22 cellular contexts compared by ENCODE assay signal in genomic region chr15:38308242-38308641, GRCh38.
"Had no signal": no experiment of that assay in that cellular context is flagged by ENCODE, and none has a peak within 500 bp of the region (broad histone marks: within the 10 kb centered on the region; RNA-seq: fewer than 3 reads in every experiment).

No MANE protein-coding gene starts in this region.

- H3K27me3 ChIP-seq: ascending aorta, brain microvascular endothelial cell, esophagus squamous epithelium, gastrocnemius medialis, right lobe of liver, testis, uterus had no signal

- DNase-seq: activated CD4-positive, alpha-beta T cell treated with anti-CD3 and anti-CD28 coated beads for 1 hour; activated T-cell treated with anti-CD3 and anti-CD28 coated beads, Interleukin-2, amount 50 U/mL, for 1 hour; brain microvascular endothelial cell; endodermal cell; esophagus squamous epithelium; gastrocnemius medialis; hypothalamus; mesenchymal stem cell; occipital lobe; right lobe of liver; stimulated activated CD8-positive, alpha-beta memory T cell treated with anti-CD3 and anti-CD28 coated beads, Interleukin-4, amount 100 ng/mL, for 48 hours; stimulated activated naive CD4-positive, alpha-beta T cell; testis; trophoblast cell; uterus; WERI-Rb-1 had no signal

- H3K4me1 ChIP-seq: ascending aorta, esophagus squamous epithelium, gastrocnemius medialis, right lobe of liver, testis, uterus had no signal

- H3K9me3 ChIP-seq: ascending aorta, esophagus squamous epithelium, gastrocnemius medialis, right lobe of liver, testis, uterus had no signal

- H3K36me3 Mint-ChIP-seq: activated naive CD4-positive, alpha-beta T cell treated with anti-CD3 and anti-CD28 coated beads, Interleukin-2, amount 50 U/mL, for 72 hours had no signal

- H3K4me3 Mint-ChIP-seq: endodermal cell; neural crest cell; T-helper 2 cell treated with Interferon-gamma antibody and Interleukin-4, amounts not matched to agents 5 μg/mL and 100 μg/mL, for 36 hours had no signal

- H3K4me3 ChIP-seq: ascending aorta, coronary artery, esophagus squamous epithelium, gastrocnemius medialis, right lobe of liver, skin epidermis, testis, uterus had no signal

- ATAC-seq: gastrocnemius medialis, right lobe of liver had no signal

- H3K9me3 Mint-ChIP-seq: activated naive CD4-positive, alpha-beta T cell treated with anti-CD3 and anti-CD28 coated beads, Interleukin-2, amount 50 U/mL, for 72 hours; endodermal cell; T-helper 2 cell treated with Interferon-gamma antibody and Interleukin-4, amounts not matched to agents 5 μg/mL and 100 μg/mL, for 36 hours had no signal

- H3K27ac Mint-ChIP-seq: activated naive CD4-positive, alpha-beta T cell treated with anti-CD3 and anti-CD28 coated beads, Interleukin-2, amount 50 U/mL, for 72 hours; T-helper 2 cell treated with Interferon-gamma antibody and Interleukin-4, amounts not matched to agents 5 μg/mL and 100 μg/mL, for 36 hours had no signal

- H3K36me3 ChIP-seq: brain microvascular endothelial cell, gastrocnemius medialis, right lobe of liver, uterus, WERI-Rb-1 had no signal

- H3K27ac ChIP-seq: ascending aorta, brain microvascular endothelial cell, coronary artery, esophagus squamous epithelium, gastrocnemius medialis, right lobe of liver, testis, uterus, WERI-Rb-1 had no signal
